In the genomic region with DNA sequence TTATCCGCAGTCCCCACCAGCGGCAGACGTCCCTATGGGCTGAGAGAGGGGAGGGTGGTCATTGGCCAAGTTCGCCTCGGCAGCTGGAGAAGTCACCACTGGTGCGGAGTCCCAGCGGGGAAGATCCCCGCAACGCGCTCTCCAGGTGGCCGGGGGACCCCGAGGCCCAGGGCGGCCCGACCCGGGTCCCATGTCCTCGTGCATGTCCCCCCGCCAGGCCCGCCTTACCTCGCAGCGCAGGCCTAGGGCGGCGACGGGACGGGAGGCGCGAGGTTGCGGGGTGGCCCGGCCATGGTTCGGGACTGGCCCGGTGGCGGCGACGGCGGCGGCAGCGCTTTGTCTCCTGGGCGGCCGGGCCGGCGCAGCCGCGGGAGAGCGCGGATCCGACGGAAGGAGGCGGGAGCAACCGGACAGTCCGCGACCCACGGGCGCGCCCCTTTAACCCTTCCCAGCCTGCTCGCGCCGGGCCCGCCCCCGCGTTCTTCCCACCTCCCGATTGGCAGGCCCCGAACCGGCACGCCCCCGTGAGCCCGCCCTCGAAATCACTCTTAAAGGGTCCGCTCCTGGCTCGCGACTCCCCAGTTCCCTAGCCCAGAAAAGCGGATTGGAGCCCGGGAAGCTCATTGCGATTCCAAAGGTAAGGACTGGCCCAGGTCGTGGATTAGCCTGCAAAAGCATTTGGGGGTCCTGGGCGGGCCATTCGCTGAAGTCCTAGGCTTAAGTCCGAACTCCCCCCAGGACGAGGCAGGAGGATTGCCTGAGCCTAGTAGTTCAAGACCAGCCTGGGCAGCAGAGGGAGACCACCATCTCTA, we compare ENCODE assay signal across 8 cellular contexts. TPM values are rescaled to one million over a fixed set of nuclear protein-coding genes. Genes with fewer than 3 reads are reported as not detected.
DNase-seq lines count a peak whose midpoint lies in the region; ATAC-seq and TF ChIP-seq lines count a peak whose summit lies in the region.

Gene PHETA1 (minus strand): TSS at position 412 of the 812 bp plus-strand sequence. CDS start 5,668 bp downstream, outside the sequence.

- H3K9me3 ChIP-seq in DND-41 (ENCODE audit: insufficient read depth, low read length, severe bottlenecking) (no peaks in the 10 kb centered on the region), neural progenitor cell (ENCODE audit: low read depth) (no peaks in the 10 kb centered on the region)

- H3K36me3 Mint-ChIP-seq in GM23338 (ENCODE audit: low read depth) = peaks cover under 1% of the 10 kb centered on the region; the same call in 1 of the 3 replicates
- peaks cover 7% of the 10 kb centered on the region for H3K36me3 Mint-ChIP-seq in neural progenitor cell

- H3K4me2 ChIP-seq in DND-41 (ENCODE audit: insufficient read depth, low read length) = peak within 1 kb of the TSS; percentile 100
- H3K4me2 ChIP-seq in GM23338 = peak within 1 kb of the TSS; percentile 96
- H3K4me2 ChIP-seq in neural progenitor cell = peak within 1 kb of the TSS; percentile 88

- H4K20me1 ChIP-seq in DND-41 (ENCODE audit: insufficient read depth, low read length) = no peaks in the 10 kb centered on the region
- 0 out of 2 replicates have a peak, but pooled peaks cover 2% of the 10 kb centered on the region for H4K20me1 ChIP-seq in GM23338 (replicated peaks; ENCODE audit: insufficient read depth)
- H4K20me1 ChIP-seq in neural progenitor cell (ENCODE audit: low read depth) = peaks cover 22% of the 10 kb centered on the region

- H3K27ac Mint-ChIP-seq in GM23338 (no peak within 1 kb of the TSS), neural progenitor cell (no peak within 1 kb of the TSS)
- H3K27ac Mint-ChIP-seq in stimulated activated naive CD8-positive, alpha-beta T cell treated with anti-CD3 and anti-CD28 coated beads, Interleukin-15, amount 100 ng/mL, for 72 hours = peak within 1 kb of the TSS in 1 of 2 donors; percentile 51

- no peak for TF ChIP-seq CTCF in DND-41 (IDR thresholded peaks at IDR 0.05; ENCODE audit: borderline replicate concordance, extremely low read depth, low read length, poor library complexity, severe bottlenecking)
- no peak for TF ChIP-seq CTCF in GM23338 (conservative IDR thresholded peaks at IDR 0.05; ENCODE audit: low read depth in 2 of 2)
- TF ChIP-seq CTCF in neural progenitor cell (IDR thresholded peaks at IDR 0.05) = no peak

- H3F3A ChIP-seq in GM23338 (replicated peaks; ENCODE audit: low read depth) (no peaks in the 10 kb centered on the region), neural progenitor cell (ENCODE audit: low read depth) (peaks cover 3% of the 10 kb centered on the region)

- peak within 1 kb of the TSS; percentile 66 to 92 for H3K4me3 ChIP-seq in DND-41 (ENCODE audit: low read depth in 1 of 2, low read length in 2 of 2)
- H3K4me3 ChIP-seq in GM23338 = peak within 1 kb of the TSS; percentile 82
- H3K4me3 ChIP-seq in neural progenitor cell = peak within 1 kb of the TSS; percentile 66

- H3K9me3 Mint-ChIP-seq in GM23338 = peaks cover 6% of the 10 kb centered on the region
- H3K9me3 Mint-ChIP-seq in neural progenitor cell = peaks cover 1% of the 10 kb centered on the region
- no peaks in the 10 kb centered on the region for H3K9me3 Mint-ChIP-seq in stimulated activated naive CD8-positive, alpha-beta T cell treated with anti-CD3 and anti-CD28 coated beads, Interleukin-15, amount 100 ng/mL, for 72 hours

- peaks cover 13% of the 10 kb centered on the region for H3K4me1 Mint-ChIP-seq in GM23338
- peaks cover 25% of the 10 kb centered on the region for H3K4me1 Mint-ChIP-seq in neural progenitor cell
- peaks cover 20% of the 10 kb centered on the region for H3K4me1 Mint-ChIP-seq in stimulated activated naive CD8-positive, alpha-beta T cell treated with anti-CD3 and anti-CD28 coated beads, Interleukin-15, amount 100 ng/mL, for 72 hours

- H3K79me2 ChIP-seq in DND-41 (ENCODE audit: insufficient read depth, low read length) = no peaks in the 10 kb centered on the region; the same call in 1 of the 2 replicates
- H3K79me2 ChIP-seq in GM23338 (replicated peaks; ENCODE audit: insufficient read depth) = no peaks in the 10 kb centered on the region
- H3K79me2 ChIP-seq in neural progenitor cell (ENCODE audit: low read depth) = no peaks in the 10 kb centered on the region

- peak within 1 kb of the TSS; percentile 68 for H3K9ac ChIP-seq in DND-41 (ENCODE audit: low read depth, low read length)
- peak within 1 kb of the TSS; percentile 10 for H3K9ac ChIP-seq in neural progenitor cell

- no peaks in the 10 kb centered on the region for H3K27me3 ChIP-seq in DND-41 (ENCODE audit: insufficient read depth, low read length, poor library complexity)
- peaks cover 9% of the 10 kb centered on the region; the same call in 1 of the 2 replicates for H3K27me3 ChIP-seq in GM23338 (ENCODE audit: insufficient read depth)
- peaks cover 23% of the 10 kb centered on the region for H3K27me3 ChIP-seq in neural progenitor cell

- peaks cover 28% of the 10 kb centered on the region for H3K4me1 ChIP-seq in DND-41 (ENCODE audit: insufficient read depth, low read length)
- H3K4me1 ChIP-seq in GM23338 (ENCODE audit: insufficient read depth) = peaks cover 7% of the 10 kb centered on the region; the same call in 1 of the 2 replicates
- peaks cover 6% of the 10 kb centered on the region for H3K4me1 ChIP-seq in neural progenitor cell

- H3K27ac ChIP-seq in DND-41 (ENCODE audit: low read length) = peak within 1 kb of the TSS; percentile 28; the same call in 1 of the 2 replicates
- no peak within 1 kb of the TSS for H3K27ac ChIP-seq in GM23338 (ENCODE audit: low read depth)
- no peak within 1 kb of the TSS for H3K27ac ChIP-seq in neural progenitor cell

- H2AFZ ChIP-seq in DND-41 (ENCODE audit: low read depth, low read length) (peak within 1 kb of the TSS; percentile 99), GM23338 (peak within 1 kb of the TSS; percentile 99), neural progenitor cell (replicated peaks) (peak within 1 kb of the TSS; percentile 56)

- H3K27me3 Mint-ChIP-seq in GM23338 (ENCODE audit: insufficient read depth, low read depth, poor library complexity) (peaks cover 22% of the 10 kb centered on the region), neural progenitor cell (ENCODE audit: insufficient read depth, low read depth) (peaks cover 14% of the 10 kb centered on the region)
- no peaks in the 10 kb centered on the region for H3K27me3 Mint-ChIP-seq in stimulated activated naive CD8-positive, alpha-beta T cell treated with anti-CD3 and anti-CD28 coated beads, Interleukin-15, amount 100 ng/mL, for 72 hours

- H3K4me3 Mint-ChIP-seq in GM23338 (peak within 1 kb of the TSS; percentile 80), neural progenitor cell (peak within 1 kb of the TSS; percentile 90)
- H3K4me3 Mint-ChIP-seq in stimulated activated naive CD8-positive, alpha-beta T cell treated with anti-CD3 and anti-CD28 coated beads, Interleukin-15, amount 100 ng/mL, for 72 hours = peak within 1 kb of the TSS; percentile 85 to 87

- peak; percentile 52 for TF ChIP-seq POLR2A in Raji (IDR thresholded peaks at IDR 0.05; ENCODE audit: insufficient read depth, low read depth, low read length)

- H3K9me2 ChIP-seq in GM23338 (ENCODE audit: insufficient read depth) = no peaks in the 10 kb centered on the region

- peak; percentile 99 for ATAC-seq in DND-41 (ENCODE audit: insufficient read depth, low read depth)
- peak; percentile 96 for ATAC-seq in GM23338
- peak; percentile 90 for ATAC-seq in stimulated activated naive CD8-positive, alpha-beta T cell treated with anti-CD3 and anti-CD28 coated beads, Interleukin-15, amount 100 ng/mL, for 72 hours

- DNase-seq in DND-41 = peak; percentile 86
- peak; percentile 96 for DNase-seq in GM23338 (ENCODE audit: low spot score)
- peak; percentile 84 for DNase-seq in LHCN-M2 (ENCODE audit: low read depth)
- peak; percentile 58 for DNase-seq in activated gamma-delta T cell treated with anti-CD3 and anti-CD28 coated beads, Interleukin-2, amount 50 U/mL, for 16 hours (ENCODE audit: low read depth)
- peak; percentile 74 for DNase-seq in foreskin melanocyte
- peak; percentile 94 for DNase-seq in neural progenitor cell (ENCODE audit: low spot score)
- peak; percentile 76 to 80 for DNase-seq in stimulated activated naive CD8-positive, alpha-beta T cell treated with anti-CD3 and anti-CD28 coated beads, Interleukin-15, amount 100 ng/mL, for 72 hours

- no peaks in the 10 kb centered on the region for H3K36me3 ChIP-seq in DND-41 (ENCODE audit: insufficient read depth, low read length)
- no peaks in the 10 kb centered on the region for H3K36me3 ChIP-seq in GM23338 (ENCODE audit: insufficient read depth)
- no peaks in the 10 kb centered on the region for H3K36me3 ChIP-seq in neural progenitor cell

TF ChIP-seq in GM23338, 12 proteins besides CTCF, POLR2A, EP300 and RAD21:
- TF ChIP-seq POLR2AphosphoS5 (IDR thresholded peaks at IDR 0.05; ENCODE audit: low read depth) (0 out of 2 replicates have a peak, but pooled peaks have one; percentile 33), ZNF331 (CRISPR knock-in tag; IDR thresholded peaks at IDR 0.05; ENCODE audit: low read depth) (no peak), JUNB (IDR thresholded peaks at IDR 0.05; ENCODE audit: unreplicated experiment) (no peak)

RNA-seq across cellular contexts. Expression of gene PHETA1, which starts in this region (rescaled TPM):
- total RNA-seq in GM23338 (2014; rRNA removed; shearing (Covaris generic)) = 12.9 and 15.4 TPM in 2 replicates
- 4.8 and 5.3 TPM in 2 replicates for polyA plus RNA-seq in GM23338 (2016; fragmentation: Nextera tagmentation; extraction: Ambion mirVana)
- total RNA-seq in LHCN-M2 (2014; rRNA removed) = 14.5 and 19.7 TPM in 2 replicates
- polyA plus RNA-seq in LHCN-M2 (2012) = 8.5 TPM
- 1.5 and 12.8 TPM in 2 replicates for total RNA-seq in neural progenitor cell (ENCODE audit: low replicate concordance)
